Comparison of ENCODE assay signal across 1 cellular context in the genomic region with DNA sequence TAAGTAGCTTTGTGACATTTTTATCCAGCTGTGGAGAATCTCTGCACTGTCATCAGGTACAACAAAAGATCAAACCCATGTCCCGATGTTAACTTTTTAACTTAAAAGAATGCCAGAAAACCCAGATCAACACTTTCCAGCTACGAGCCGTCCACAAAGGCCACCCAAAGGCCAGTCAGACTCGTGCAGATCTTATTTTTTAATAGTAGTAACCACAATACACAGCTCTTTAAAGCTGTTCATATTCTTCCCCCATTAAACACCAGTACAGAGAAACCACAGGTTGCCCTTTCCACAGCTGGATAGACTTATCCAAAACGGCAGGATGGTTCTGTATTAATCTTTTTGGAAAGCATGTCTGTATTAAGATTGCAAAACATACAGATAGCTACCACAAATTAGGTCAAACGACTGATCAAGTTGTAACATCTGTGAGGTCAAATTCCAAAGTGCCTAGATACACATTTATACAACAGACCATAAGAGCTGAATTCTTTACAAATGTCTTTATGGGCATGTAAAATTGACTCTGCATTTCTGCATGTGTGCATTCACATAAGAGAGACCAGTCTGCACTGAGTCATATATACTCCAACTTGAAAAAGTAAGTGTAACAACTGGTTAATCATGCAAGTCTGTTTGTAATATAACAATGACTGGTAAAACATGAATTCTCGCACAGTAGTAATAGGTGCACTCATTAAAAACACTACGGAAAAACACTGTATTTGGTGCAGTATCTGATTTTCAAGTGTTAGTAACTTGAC.
TF ChIP-seq lines count a peak whose summit lies in the region.

No MANE protein-coding gene starts in this region.

TF ChIP-seq in K562, 482 proteins besides CTCF, POLR2A, EP300 and RAD21 (continued from another document and continues in another):
- TF ChIP-seq RREB1 (CRISPR knock-in tag; IDR thresholded peaks at IDR 0.05) (no peak), KAT7 (CRISPR knock-in tag; IDR thresholded peaks at IDR 0.05; ENCODE audit: borderline replicate concordance) (peak; percentile 67; the same call in 1 of the 2 replicates), NCOA4 (IDR thresholded peaks at IDR 0.05; ENCODE audit: partially characterized antibody) (no peak), THAP7 (CRISPR knock-in tag; IDR thresholded peaks at IDR 0.05) (no peak), DPF2 (IDR thresholded peaks at IDR 0.05) (0 out of 2 replicates have a peak, but pooled peaks have one; percentile 28), HEY1 (CRISPR knock-in tag; IDR thresholded peaks at IDR 0.05; ENCODE audit: borderline replicate concordance) (no peak; the same call in 1 of the 2 replicates), PML (IDR thresholded peaks at IDR 0.05; ENCODE audit: low read length) (peak; percentile 97), ZNF551 (CRISPR knock-in tag; IDR thresholded peaks at IDR 0.05) (0 out of 2 replicates have a peak, but pooled peaks have one; percentile 53), TAF9B (IDR thresholded peaks at IDR 0.05; ENCODE audit: partially characterized antibody) (peak; percentile 14), MTA3 (IDR thresholded peaks at IDR 0.05; ENCODE audit: borderline replicate concordance) (peak; percentile 35; the same call in 1 of the 2 replicates), E2F3 (CRISPR knock-in tag; IDR thresholded peaks at IDR 0.05) (no peak), ESRRA (IDR thresholded peaks at IDR 0.05; ENCODE audit: borderline replicate concordance, low read depth) (peak; percentile 36; the same call in 1 of the 2 replicates), MTA2 (IDR thresholded peaks at IDR 0.05; ENCODE audit: low read depth) (0 out of 2 replicates have a peak, but pooled peaks have one; percentile 40), HOXB6 (CRISPR knock-in tag; IDR thresholded peaks at IDR 0.05; ENCODE audit: borderline replicate concordance) (no peak), POLR2AphosphoS5 (IDR thresholded peaks at IDR 0.05; ENCODE audit: control insufficient read depth, insufficient read depth, low read depth, low read length) (peak; percentile 84), SIX5 (IDR thresholded peaks at IDR 0.05; ENCODE audit: borderline replicate concordance in 1 of 2, insufficient read depth in 1 of 2, low read depth in 1 of 2, low read length in 2 of 2) (no peak)
- TF ChIP-seq, protein P1, sequence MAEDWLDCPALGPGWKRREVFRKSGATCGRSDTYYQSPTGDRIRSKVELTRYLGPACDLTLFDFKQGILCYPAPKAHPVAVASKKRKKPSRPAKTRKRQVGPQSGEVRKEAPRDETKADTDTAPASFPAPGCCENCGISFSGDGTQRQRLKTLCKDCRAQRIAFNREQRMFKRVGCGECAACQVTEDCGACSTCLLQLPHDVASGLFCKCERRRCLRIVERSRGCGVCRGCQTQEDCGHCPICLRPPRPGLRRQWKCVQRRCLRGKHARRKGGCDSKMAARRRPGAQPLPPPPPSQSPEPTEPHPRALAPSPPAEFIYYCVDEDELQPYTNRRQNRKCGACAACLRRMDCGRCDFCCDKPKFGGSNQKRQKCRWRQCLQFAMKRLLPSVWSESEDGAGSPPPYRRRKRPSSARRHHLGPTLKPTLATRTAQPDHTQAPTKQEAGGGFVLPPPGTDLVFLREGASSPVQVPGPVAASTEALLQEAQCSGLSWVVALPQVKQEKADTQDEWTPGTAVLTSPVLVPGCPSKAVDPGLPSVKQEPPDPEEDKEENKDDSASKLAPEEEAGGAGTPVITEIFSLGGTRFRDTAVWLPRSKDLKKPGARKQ (CRISPR knock-in tag; IDR thresholded peaks at IDR 0.05): no peak
- TF ChIP-seq, protein P2, sequence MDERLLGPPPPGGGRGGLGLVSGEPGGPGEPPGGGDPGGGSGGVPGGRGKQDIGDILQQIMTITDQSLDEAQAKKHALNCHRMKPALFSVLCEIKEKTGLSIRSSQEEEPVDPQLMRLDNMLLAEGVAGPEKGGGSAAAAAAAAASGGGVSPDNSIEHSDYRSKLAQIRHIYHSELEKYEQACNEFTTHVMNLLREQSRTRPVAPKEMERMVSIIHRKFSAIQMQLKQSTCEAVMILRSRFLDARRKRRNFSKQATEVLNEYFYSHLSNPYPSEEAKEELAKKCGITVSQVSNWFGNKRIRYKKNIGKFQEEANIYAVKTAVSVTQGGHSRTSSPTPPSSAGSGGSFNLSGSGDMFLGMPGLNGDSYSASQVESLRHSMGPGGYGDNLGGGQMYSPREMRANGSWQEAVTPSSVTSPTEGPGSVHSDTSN (CRISPR knock-in tag; IDR thresholded peaks at IDR 0.05; ENCODE audit: low read depth): no peak
- TF ChIP-seq, protein P2 (tag; conservative IDR thresholded peaks at IDR 0.05; ENCODE audit: low read depth): no peak
- TF ChIP-seq, protein P3, sequence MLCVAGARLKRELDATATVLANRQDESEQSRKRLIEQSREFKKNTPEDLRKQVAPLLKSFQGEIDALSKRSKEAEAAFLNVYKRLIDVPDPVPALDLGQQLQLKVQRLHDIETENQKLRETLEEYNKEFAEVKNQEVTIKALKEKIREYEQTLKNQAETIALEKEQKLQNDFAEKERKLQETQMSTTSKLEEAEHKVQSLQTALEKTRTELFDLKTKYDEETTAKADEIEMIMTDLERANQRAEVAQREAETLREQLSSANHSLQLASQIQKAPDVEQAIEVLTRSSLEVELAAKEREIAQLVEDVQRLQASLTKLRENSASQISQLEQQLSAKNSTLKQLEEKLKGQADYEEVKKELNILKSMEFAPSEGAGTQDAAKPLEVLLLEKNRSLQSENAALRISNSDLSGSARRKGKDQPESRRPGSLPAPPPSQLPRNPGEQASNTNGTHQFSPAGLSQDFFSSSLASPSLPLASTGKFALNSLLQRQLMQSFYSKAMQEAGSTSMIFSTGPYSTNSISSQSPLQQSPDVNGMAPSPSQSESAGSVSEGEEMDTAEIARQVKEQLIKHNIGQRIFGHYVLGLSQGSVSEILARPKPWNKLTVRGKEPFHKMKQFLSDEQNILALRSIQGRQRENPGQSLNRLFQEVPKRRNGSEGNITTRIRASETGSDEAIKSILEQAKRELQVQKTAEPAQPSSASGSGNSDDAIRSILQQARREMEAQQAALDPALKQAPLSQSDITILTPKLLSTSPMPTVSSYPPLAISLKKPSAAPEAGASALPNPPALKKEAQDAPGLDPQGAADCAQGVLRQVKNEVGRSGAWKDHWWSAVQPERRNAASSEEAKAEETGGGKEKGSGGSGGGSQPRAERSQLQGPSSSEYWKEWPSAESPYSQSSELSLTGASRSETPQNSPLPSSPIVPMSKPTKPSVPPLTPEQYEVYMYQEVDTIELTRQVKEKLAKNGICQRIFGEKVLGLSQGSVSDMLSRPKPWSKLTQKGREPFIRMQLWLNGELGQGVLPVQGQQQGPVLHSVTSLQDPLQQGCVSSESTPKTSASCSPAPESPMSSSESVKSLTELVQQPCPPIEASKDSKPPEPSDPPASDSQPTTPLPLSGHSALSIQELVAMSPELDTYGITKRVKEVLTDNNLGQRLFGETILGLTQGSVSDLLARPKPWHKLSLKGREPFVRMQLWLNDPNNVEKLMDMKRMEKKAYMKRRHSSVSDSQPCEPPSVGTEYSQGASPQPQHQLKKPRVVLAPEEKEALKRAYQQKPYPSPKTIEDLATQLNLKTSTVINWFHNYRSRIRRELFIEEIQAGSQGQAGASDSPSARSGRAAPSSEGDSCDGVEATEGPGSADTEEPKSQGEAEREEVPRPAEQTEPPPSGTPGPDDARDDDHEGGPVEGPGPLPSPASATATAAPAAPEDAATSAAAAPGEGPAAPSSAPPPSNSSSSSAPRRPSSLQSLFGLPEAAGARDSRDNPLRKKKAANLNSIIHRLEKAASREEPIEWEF (CRISPR knock-in tag; IDR thresholded peaks at IDR 0.05): no peak
- TF ChIP-seq, protein P4, sequence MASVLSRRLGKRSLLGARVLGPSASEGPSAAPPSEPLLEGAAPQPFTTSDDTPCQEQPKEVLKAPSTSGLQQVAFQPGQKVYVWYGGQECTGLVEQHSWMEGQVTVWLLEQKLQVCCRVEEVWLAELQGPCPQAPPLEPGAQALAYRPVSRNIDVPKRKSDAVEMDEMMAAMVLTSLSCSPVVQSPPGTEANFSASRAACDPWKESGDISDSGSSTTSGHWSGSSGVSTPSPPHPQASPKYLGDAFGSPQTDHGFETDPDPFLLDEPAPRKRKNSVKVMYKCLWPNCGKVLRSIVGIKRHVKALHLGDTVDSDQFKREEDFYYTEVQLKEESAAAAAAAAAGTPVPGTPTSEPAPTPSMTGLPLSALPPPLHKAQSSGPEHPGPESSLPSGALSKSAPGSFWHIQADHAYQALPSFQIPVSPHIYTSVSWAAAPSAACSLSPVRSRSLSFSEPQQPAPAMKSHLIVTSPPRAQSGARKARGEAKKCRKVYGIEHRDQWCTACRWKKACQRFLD (CRISPR knock-in tag; IDR thresholded peaks at IDR 0.05): no peak
- TF ChIP-seq, protein P5, sequence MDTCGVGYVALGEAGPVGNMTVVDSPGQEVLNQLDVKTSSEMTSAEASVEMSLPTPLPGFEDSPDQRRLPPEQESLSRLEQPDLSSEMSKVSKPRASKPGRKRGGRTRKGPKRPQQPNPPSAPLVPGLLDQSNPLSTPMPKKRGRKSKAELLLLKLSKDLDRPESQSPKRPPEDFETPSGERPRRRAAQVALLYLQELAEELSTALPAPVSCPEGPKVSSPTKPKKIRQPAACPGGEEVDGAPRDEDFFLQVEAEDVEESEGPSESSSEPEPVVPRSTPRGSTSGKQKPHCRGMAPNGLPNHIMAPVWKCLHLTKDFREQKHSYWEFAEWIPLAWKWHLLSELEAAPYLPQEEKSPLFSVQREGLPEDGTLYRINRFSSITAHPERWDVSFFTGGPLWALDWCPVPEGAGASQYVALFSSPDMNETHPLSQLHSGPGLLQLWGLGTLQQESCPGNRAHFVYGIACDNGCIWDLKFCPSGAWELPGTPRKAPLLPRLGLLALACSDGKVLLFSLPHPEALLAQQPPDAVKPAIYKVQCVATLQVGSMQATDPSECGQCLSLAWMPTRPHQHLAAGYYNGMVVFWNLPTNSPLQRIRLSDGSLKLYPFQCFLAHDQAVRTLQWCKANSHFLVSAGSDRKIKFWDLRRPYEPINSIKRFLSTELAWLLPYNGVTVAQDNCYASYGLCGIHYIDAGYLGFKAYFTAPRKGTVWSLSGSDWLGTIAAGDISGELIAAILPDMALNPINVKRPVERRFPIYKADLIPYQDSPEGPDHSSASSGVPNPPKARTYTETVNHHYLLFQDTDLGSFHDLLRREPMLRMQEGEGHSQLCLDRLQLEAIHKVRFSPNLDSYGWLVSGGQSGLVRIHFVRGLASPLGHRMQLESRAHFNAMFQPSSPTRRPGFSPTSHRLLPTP (IDR thresholded peaks at IDR 0.05; ENCODE audit: borderline replicate concordance, extremely low read depth, insufficient read length): no peak
- TF ChIP-seq, protein P6, sequence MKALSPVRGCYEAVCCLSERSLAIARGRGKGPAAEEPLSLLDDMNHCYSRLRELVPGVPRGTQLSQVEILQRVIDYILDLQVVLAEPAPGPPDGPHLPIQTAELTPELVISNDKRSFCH (CRISPR knock-in tag; IDR thresholded peaks at IDR 0.05): no peak
- TF ChIP-seq, protein P6 (tag; IDR thresholded peaks at IDR 0.05): peak; percentile 57
